In genomic region chr1:198756470-198756869, GRCh38 we compare ENCODE assay signal across 10 cellular contexts.
DNase-seq lines count a peak whose midpoint lies in the region; ATAC-seq, FAIRE-seq and TF ChIP-seq lines count a peak whose summit lies in the region.
"Had no signal": no experiment of that assay in that cellular context is flagged by ENCODE, and none has a peak within 500 bp of the region (broad histone marks: within the 10 kb centered on the region; RNA-seq: fewer than 3 reads in every experiment).

No MANE protein-coding gene starts in this region.

- no peak overlapping the region for H3K27ac Mint-ChIP-seq in type B pancreatic cell
- H3K27ac Mint-ChIP-seq in activated CD4-positive, alpha-beta T cell treated with anti-CD3 and anti-CD28 coated beads, Interleukin-2, amount 10 ng/mL, durations not matched to agents 24 days and 14 days: no peak overlapping the region
- H3K27ac Mint-ChIP-seq: activated T-helper 1 cell treated with anti-CD3 and anti-CD28 coated beads, Interleukin-12 subunit alpha, Interleukin-12 subunit beta, Interleukin-2, Interleukin-4 antibody, amounts not matched to agents 30 ng/mL and 10 ng/mL and 1 ng/mL, durations not matched to agents 14 hours and 24 hours and 36 hours had no signal

- H3K27me3 Mint-ChIP-seq in type B pancreatic cell: no peaks in the 10 kb centered on the region
- H3K27me3 Mint-ChIP-seq in activated CD4-positive, alpha-beta T cell treated with anti-CD3 and anti-CD28 coated beads, Interleukin-2, amount 10 ng/mL, durations not matched to agents 24 days and 14 days: no peaks in the 10 kb centered on the region

- ATAC-seq in heart right ventricle (no peak), left cardiac atrium (no peak), HG02798 (IDR thresholded peaks at IDR 0.05; ENCODE audit: poor library complexity, unreplicated experiment) (no peak)

- no peak overlapping the region for H3K27ac ChIP-seq in heart right ventricle

- no peaks in the 10 kb centered on the region for H3K4me1 Mint-ChIP-seq in type B pancreatic cell (ENCODE audit: unreplicated experiment)
- peaks cover 7% of the 10 kb centered on the region for H3K4me1 Mint-ChIP-seq in activated CD4-positive, alpha-beta T cell treated with anti-CD3 and anti-CD28 coated beads, Interleukin-2, amount 10 ng/mL, durations not matched to agents 24 days and 14 days

- no peaks in the 10 kb centered on the region for H3K9me3 ChIP-seq in heart right ventricle

- peak; percentile 76 for FAIRE-seq in RCC 7860 (lab: Jason Lieb, UNC)

- TF ChIP-seq CTCF in heart right ventricle (IDR thresholded peaks at IDR 0.05): peak in 8 of 9 donors; percentile 29 to 65 (median 46)
- TF ChIP-seq CTCF in fibroblast of pulmonary artery (IDR thresholded peaks at IDR 0.05; ENCODE audit: low read length, missing control alignments): peak; percentile 19
- TF ChIP-seq CTCF in type B pancreatic cell (conservative IDR thresholded peaks at IDR 0.05): peak; percentile 65

- no peaks in the 10 kb centered on the region for H3K9me3 Mint-ChIP-seq in type B pancreatic cell
- no peaks in the 10 kb centered on the region for H3K9me3 Mint-ChIP-seq in activated CD4-positive, alpha-beta T cell treated with anti-CD3 and anti-CD28 coated beads, Interleukin-2, amount 10 ng/mL, durations not matched to agents 24 days and 14 days
- H3K9me3 Mint-ChIP-seq: activated T-helper 1 cell treated with anti-CD3 and anti-CD28 coated beads, Interleukin-12 subunit alpha, Interleukin-12 subunit beta, Interleukin-2, Interleukin-4 antibody, amounts not matched to agents 30 ng/mL and 10 ng/mL and 1 ng/mL, durations not matched to agents 14 hours and 24 hours and 36 hours had no signal

- no peak overlapping the region for H3K4me3 Mint-ChIP-seq in type B pancreatic cell
- no peak overlapping the region for H3K4me3 Mint-ChIP-seq in activated CD4-positive, alpha-beta T cell treated with anti-CD3 and anti-CD28 coated beads, Interleukin-2, amount 10 ng/mL, durations not matched to agents 24 days and 14 days
- H3K4me3 Mint-ChIP-seq: activated T-helper 1 cell treated with anti-CD3 and anti-CD28 coated beads, Interleukin-12 subunit alpha, Interleukin-12 subunit beta, Interleukin-2, Interleukin-4 antibody, amounts not matched to agents 30 ng/mL and 10 ng/mL and 1 ng/mL, durations not matched to agents 14 hours and 24 hours and 36 hours had no signal

- no peaks in the 10 kb centered on the region for H3K27me3 ChIP-seq in heart right ventricle

- H3K36me3 Mint-ChIP-seq in type B pancreatic cell: no peaks in the 10 kb centered on the region
- H3K36me3 Mint-ChIP-seq in activated CD4-positive, alpha-beta T cell treated with anti-CD3 and anti-CD28 coated beads, Interleukin-2, amount 10 ng/mL, durations not matched to agents 24 days and 14 days (ENCODE audit: low read depth): peaks cover 45% of the 10 kb centered on the region

- H3K4me3 ChIP-seq in heart right ventricle: no peak overlapping the region
- no peak overlapping the region for H3K4me3 ChIP-seq in fibroblast of pulmonary artery (replicated peaks; ENCODE audit: low read depth, low read length)

- intact Hi-C loops in heart right ventricle (cut with DNase I) (loop anchor here in 4 of 10 donors (1.0 to 10.0 kb wide), 5 partner anchors 37 to 1731 kb away; no protein-coding TSS in a partner anchor), left cardiac atrium (cut with DNase I) (loop anchor here in 1 of 2 donors (5.0 kb wide), 1 partner anchor 796 kb away; no protein-coding TSS in a partner anchor)
- intact Hi-C loops in activated CD4-positive, alpha-beta T cell treated with anti-CD3 and anti-CD28 coated beads, Interleukin-2, amount 10 ng/mL, durations not matched to agents 24 days and 14 days (cut with micrococcal nuclease): no loop called here

- DNase-seq in heart right ventricle (no peak), left cardiac atrium (no peak), RCC 7860 (ENCODE audit: low spot score) (peak; percentile 31), fibroblast of pulmonary artery (ENCODE audit: low read depth) (peak; percentile 62), type B pancreatic cell (ENCODE audit: extremely low spot score, unreplicated experiment) (no peak)
- no peak for DNase-seq in activated CD8-positive, alpha-beta memory T cell treated with anti-CD3 and anti-CD28 coated beads, Interleukin-2, amount 50 U/mL, for 48 hours
- DNase-seq in activated CD4-positive, alpha-beta T cell treated with anti-CD3 and anti-CD28 coated beads, Interleukin-2, amount 10 ng/mL, durations not matched to agents 24 days and 14 days: no peak
- DNase-seq: NCI-H774 had no signal

- peaks cover 0 to 54% (median 0%) of the 10 kb centered on the region in 9 donors for H3K36me3 ChIP-seq in heart right ventricle

- peaks cover 0 to 7% (median 0%) of the 10 kb centered on the region in 9 donors for H3K4me1 ChIP-seq in heart right ventricle

Comparison
In these comparisons a context has a peak if more than half of its experiments do, and no peak if none do; other contexts are left out.
1. DNase-seq: peak in RCC 7860 (single experiment) and fibroblast of pulmonary artery (single experiment); none in heart right ventricle (0 of 2), left cardiac atrium (single experiment), type B pancreatic cell (single experiment), activated CD8-positive, alpha-beta memory T cell treated with anti-CD3 and anti-CD28 coated beads, Interleukin-2, amount 50 U/mL, for 48 hours (single experiment) and activated CD4-positive, alpha-beta T cell treated with anti-CD3 and anti-CD28 coated beads, Interleukin-2, amount 10 ng/mL, durations not matched to agents 24 days and 14 days (single experiment).
2. Peak in every context shown above with its lines, with median percentiles within 50 percentile points of each other: CTCF ChIP-seq.